In genomic region chr18:36309436-36310391, GRCh38 we compare ENCODE assay signal across 12 cellular contexts. TPM values are rescaled to one million over a fixed set of nuclear protein-coding genes. Genes with fewer than 3 reads are reported as not detected.
DNase-seq lines count a peak whose midpoint lies in the region; TF ChIP-seq lines count a peak whose summit lies in the region.
"Had no signal": no experiment of that assay in that cellular context is flagged by ENCODE, and none has a peak within 500 bp of the region (broad histone marks: within the 10 kb centered on the region; RNA-seq: fewer than 3 reads in every experiment).

No MANE protein-coding gene starts in this region.

- 62 to 68% methylated on average over 11 of the region's 11 CpGs for WGBS in lower leg skin, 2 donors

- no peak for TF ChIP-seq POLR2A in lower leg skin (IDR thresholded peaks at IDR 0.05)

- no peak overlapping the region for H3K4me3 ChIP-seq in fibroblast of the aortic adventitia (ENCODE audit: low read depth, low read length)
- peak overlapping the region; percentile 15 for H3K4me3 ChIP-seq in retinal pigment epithelial cell (ENCODE audit: low read length)
- no peak overlapping the region for H3K4me3 ChIP-seq in lower leg skin (ENCODE audit: low read depth, poor library complexity, severe bottlenecking)
- H3K4me3 ChIP-seq: pancreas, stomach had no signal

- DNase-seq in GM03348 (ENCODE audit: low spot score) (peak; percentile 91), SK-N-DZ (ENCODE audit: low spot score) (peak; percentile 72), fibroblast of the aortic adventitia (ENCODE audit: low read depth) (peak; percentile 99), retinal pigment epithelial cell (ENCODE audit: low read depth) (peak; percentile 89), NOMO-1 (lab: John Stamatoyannopoulos, UW; ENCODE audit: unreplicated experiment in 2 of 2) (no peak), C1 segment of cervical spinal cord (lab: John Stamatoyannopoulos, UW) (no peak), activated gamma-delta T cell treated with Interleukin-2 at 50 U/mL for 16 hours (no peak), lower leg skin (ENCODE audit: low spot score in 2 of 2) (no peak)
- DNase-seq: activated T-cell treated with anti-CD3 and anti-CD28 coated beads, Interleukin-2, amount 50 U/mL, for 4 hours; erythroblast; stomach had no signal

- TF ChIP-seq CTCF in fibroblast of the aortic adventitia (IDR thresholded peaks at IDR 0.05; ENCODE audit: insufficient read depth, low read length) (no peak), retinal pigment epithelial cell (conservative IDR thresholded peaks at IDR 0.05; ENCODE audit: low read depth, low read length) (no peak), lower leg skin (IDR thresholded peaks at IDR 0.05) (no peak)

- intact Hi-C loops in lower leg skin (cut with DNase I; ENCODE audit: low total_unique reads) = no loop called here

RNA-seq across cellular contexts. Expression of gene FHOD3, which starts 12.2 kb away (rescaled TPM):
- polyA plus RNA-seq in SK-N-DZ (2014; cell fraction: cytosol; rRNA removed) = 41.1 and 43.7 TPM in 2 replicates
- polyA plus RNA-seq in SK-N-DZ (2014; cell fraction: nucleus; rRNA removed) = 24.2 and 44.3 TPM in 2 replicates
- 3.0 and 3.3 TPM in 2 replicates for total RNA-seq in fibroblast of the aortic adventitia (ENCODE audit: low replicate concordance)
- 10 to 100 TPM in 1 of 4 donors, 1 to 10 TPM in 3; 5.3 to 15.1 (median 7.8) TPM for total RNA-seq in lower leg skin

Comparison
In these comparisons a context has a peak if more than half of its experiments do, and no peak if none do; other contexts are left out.
1. DNase-seq: peak in GM03348 (single experiment), SK-N-DZ (single experiment), fibroblast of the aortic adventitia (single experiment) and retinal pigment epithelial cell (single experiment); none in NOMO-1 (0 of 2), C1 segment of cervical spinal cord (0 of 14), activated gamma-delta T cell treated with Interleukin-2 at 50 U/mL for 16 hours (single experiment) and lower leg skin (0 of 2).